In the genomic region with DNA sequence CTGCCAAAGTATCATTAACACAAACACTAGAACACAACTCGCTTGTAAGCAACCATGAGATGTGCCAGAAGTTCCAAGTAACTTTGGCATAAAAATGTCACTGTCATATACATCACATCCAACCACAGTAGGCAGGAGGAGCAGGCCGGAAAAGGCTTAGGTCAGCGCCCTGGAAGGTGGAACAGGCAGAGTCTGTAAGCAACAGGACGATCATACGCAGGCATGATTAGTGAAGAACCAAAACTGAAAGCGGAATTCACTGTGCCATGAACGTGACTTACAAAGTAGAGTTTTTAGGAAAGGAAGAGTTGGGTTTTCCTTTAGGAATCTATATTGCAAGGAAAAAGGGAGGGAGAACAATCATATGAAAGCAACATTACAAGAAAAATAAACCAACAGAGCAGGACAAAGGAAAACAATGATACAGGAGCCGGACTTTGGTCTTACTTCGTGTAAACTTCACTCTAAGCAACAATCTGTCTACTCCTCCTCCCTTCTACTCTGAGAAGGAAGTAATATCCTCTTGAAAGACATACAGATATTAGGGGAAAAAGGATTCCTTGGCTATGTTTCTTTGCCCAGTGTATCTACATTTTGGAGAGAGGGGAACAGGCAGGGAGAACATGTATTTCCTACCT, we compare ENCODE assay signal across 9 cellular contexts. TPM values are rescaled to one million over a fixed set of nuclear protein-coding genes. Genes with fewer than 3 reads are reported as not detected.
A peak's percentile ranks its signal among the peaks of the same experiment; 100 is the strongest.
DNase-seq lines count a peak whose midpoint lies in the region; ATAC-seq and TF ChIP-seq lines count a peak whose summit lies in the region.
"Had no signal": no experiment of that assay in that cellular context is flagged by ENCODE, and none has a peak within 500 bp of the region (broad histone marks: within the 10 kb centered on the region; RNA-seq: fewer than 3 reads in every experiment).

No MANE protein-coding gene starts in this region.

- H3K4me3 ChIP-seq in A673 (ENCODE audit: low read depth, low read length, poor library complexity, severe bottlenecking) (peak overlapping the region; percentile 12), esophagus squamous epithelium (peak overlapping the region in 3 of 4 donors; percentile 4 to 53 (median 10))

- H3K36me3 Mint-ChIP-seq in T-helper 17 cell (ENCODE audit: low read depth) (peaks cover 9% of the 10 kb centered on the region), natural killer cell (peaks cover 13% of the 10 kb centered on the region)

- peak; percentile 45 for ATAC-seq in T-helper 17 cell
- peak; percentile 35 to 63 (median 53) for ATAC-seq in natural killer cell
- ATAC-seq in HG02642 (IDR thresholded peaks at IDR 0.05; ENCODE audit: poor library complexity, unreplicated experiment): no peak
- no peak; the same call in 2 of the 3 replicates for ATAC-seq in SK-N-SH treated with all-trans-retinoic acid at 6 μM for 48 hours

- peak overlapping the region; percentile 64 for H3K27ac ChIP-seq in A673 (ENCODE audit: low read depth, low read length, poor library complexity, severe bottlenecking)
- peak overlapping the region; percentile 27 to 87 (median 75) for H3K27ac ChIP-seq in esophagus squamous epithelium

- DNase-seq in A673 (ENCODE audit: low spot score) (peak; percentile 63), T-helper 17 cell (no peak), esophagus squamous epithelium (lab: John Stamatoyannopoulos, UW) (no peak), natural killer cell (no peak), NCI-H226 (no peak)
- no peak for DNase-seq in NK-92 treated with Interleukin-12 subunit alpha and Interleukin-12 subunit beta, amount 100 ng/mL, for 24 hours (lab: John Stamatoyannopoulos, UW)
- DNase-seq: DND-41 had no signal

- H3K27ac Mint-ChIP-seq in T-helper 17 cell (peak overlapping the region; percentile 91), natural killer cell (peak overlapping the region; percentile 75 to 80)

- H3K36me3 ChIP-seq in A673 (ENCODE audit: insufficient read depth, low read length, poor library complexity, severe bottlenecking) (peaks cover 77% of the 10 kb centered on the region), esophagus squamous epithelium (peaks cover 19 to 95% (median 43%) of the 10 kb centered on the region in 3 donors)

- CTCF ChIA-PET in A673 (lab: Charles Lee): no interaction called here

- H3K4me1 Mint-ChIP-seq in T-helper 17 cell: peaks cover 24% of the 10 kb centered on the region
- peaks cover 29 to 32% of the 10 kb centered on the region in 2 donors for H3K4me1 Mint-ChIP-seq in natural killer cell

- TF ChIP-seq CTCF in A673 (conservative IDR thresholded peaks at IDR 0.05; ENCODE audit: low read depth, low read length): no peak
- no peak for TF ChIP-seq CTCF in esophagus squamous epithelium (IDR thresholded peaks at IDR 0.05)
- TF ChIP-seq CTCF in natural killer cell (IDR thresholded peaks at IDR 0.05): no peak

- POLR2A ChIA-PET in A673 (lab: Charles Lee; ENCODE audit: low non-redundant PET): no interaction called here

- no TSS peak for BruUV-seq in A673 (replicated peaks; lab: Mats Ljungman, UMichigan)

- intact Hi-C loops in A673 (cut with micrococcal nuclease; ENCODE audit: unreplicated experiment): no loop called here
- intact Hi-C loops in esophagus squamous epithelium (cut with DNase I): no loop called here
- intact Hi-C loops in natural killer cell (cut with micrococcal nuclease): no loop called here

- no peaks in the 10 kb centered on the region for H3K27me3 Mint-ChIP-seq in T-helper 17 cell
- H3K27me3 Mint-ChIP-seq in natural killer cell (ENCODE audit: low read depth in 2 of 2): no peaks in the 10 kb centered on the region

- no peak for TF ChIP-seq POLR2A in esophagus squamous epithelium (IDR thresholded peaks at IDR 0.05)

- H3K27me3 ChIP-seq in A673 (replicated peaks; ENCODE audit: insufficient read depth, low read depth, low read length, poor library complexity): no peaks in the 10 kb centered on the region
- no peaks in the 10 kb centered on the region for H3K27me3 ChIP-seq in esophagus squamous epithelium

- WGBS in esophagus squamous epithelium, 2 donors: 28 to 29% methylated on average over 9 of the region's 9 CpGs

- H3K9me3 ChIP-seq in A673 (ENCODE audit: low read depth, low read length, poor library complexity, severe bottlenecking): no peaks in the 10 kb centered on the region
- no peaks in the 10 kb centered on the region for H3K9me3 ChIP-seq in T-helper 17 cell (ENCODE audit: control insufficient read depth, low read length, poor library complexity, severe bottlenecking)
- no peaks in the 10 kb centered on the region for H3K9me3 ChIP-seq in esophagus squamous epithelium

- H3K4me1 ChIP-seq in A673 (ENCODE audit: insufficient read depth, low read length, poor library complexity, severe bottlenecking) (peaks cover 23% of the 10 kb centered on the region), esophagus squamous epithelium (peaks cover 3 to 33% (median 10%) of the 10 kb centered on the region in 3 donors)

- H3K4me3 Mint-ChIP-seq in T-helper 17 cell (peak overlapping the region; percentile 66), natural killer cell (peak overlapping the region; percentile 59)

- H3K9me3 Mint-ChIP-seq in natural killer cell: no peaks in the 10 kb centered on the region

TF ChIP-seq in SK-N-SH treated with all-trans-retinoic acid at 6 μM for 48 hours, 23 proteins besides CTCF, POLR2A, EP300 and RAD21:
- TF ChIP-seq RARB (CRISPR knock-in tag; IDR thresholded peaks at IDR 0.05) (no peak), ZNF565 (CRISPR knock-in tag; conservative IDR thresholded peaks at IDR 0.05; ENCODE audit: low read depth) (no peak), PPARA (CRISPR knock-in tag; IDR thresholded peaks at IDR 0.05; ENCODE audit: borderline replicate concordance) (no peak), BACH2 (CRISPR knock-in tag; IDR thresholded peaks at IDR 0.05; ENCODE audit: borderline replicate concordance) (no peak), ISL1 (CRISPR knock-in tag; IDR thresholded peaks at IDR 0.05) (no peak)
- TF ChIP-seq, protein P1, sequence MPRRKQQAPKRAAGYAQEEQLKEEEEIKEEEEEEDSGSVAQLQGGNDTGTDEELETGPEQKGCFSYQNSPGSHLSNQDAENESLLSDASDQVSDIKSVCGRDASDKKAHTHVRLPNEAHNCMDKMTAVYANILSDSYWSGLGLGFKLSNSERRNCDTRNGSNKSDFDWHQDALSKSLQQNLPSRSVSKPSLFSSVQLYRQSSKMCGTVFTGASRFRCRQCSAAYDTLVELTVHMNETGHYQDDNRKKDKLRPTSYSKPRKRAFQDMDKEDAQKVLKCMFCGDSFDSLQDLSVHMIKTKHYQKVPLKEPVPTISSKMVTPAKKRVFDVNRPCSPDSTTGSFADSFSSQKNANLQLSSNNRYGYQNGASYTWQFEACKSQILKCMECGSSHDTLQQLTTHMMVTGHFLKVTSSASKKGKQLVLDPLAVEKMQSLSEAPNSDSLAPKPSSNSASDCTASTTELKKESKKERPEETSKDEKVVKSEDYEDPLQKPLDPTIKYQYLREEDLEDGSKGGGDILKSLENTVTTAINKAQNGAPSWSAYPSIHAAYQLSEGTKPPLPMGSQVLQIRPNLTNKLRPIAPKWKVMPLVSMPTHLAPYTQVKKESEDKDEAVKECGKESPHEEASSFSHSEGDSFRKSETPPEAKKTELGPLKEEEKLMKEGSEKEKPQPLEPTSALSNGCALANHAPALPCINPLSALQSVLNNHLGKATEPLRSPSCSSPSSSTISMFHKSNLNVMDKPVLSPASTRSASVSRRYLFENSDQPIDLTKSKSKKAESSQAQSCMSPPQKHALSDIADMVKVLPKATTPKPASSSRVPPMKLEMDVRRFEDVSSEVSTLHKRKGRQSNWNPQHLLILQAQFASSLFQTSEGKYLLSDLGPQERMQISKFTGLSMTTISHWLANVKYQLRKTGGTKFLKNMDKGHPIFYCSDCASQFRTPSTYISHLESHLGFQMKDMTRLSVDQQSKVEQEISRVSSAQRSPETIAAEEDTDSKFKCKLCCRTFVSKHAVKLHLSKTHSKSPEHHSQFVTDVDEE (CRISPR knock-in tag; IDR thresholded peaks at IDR 0.05): no peak

RNA-seq across cellular contexts. Expression of gene YWHAE, which starts 52.2 kb away (rescaled TPM):
- total RNA-seq in A673 (2021) (1,404 and 1,447 TPM in 2 replicates), T-helper 17 cell (100 to 1,000 TPM; 142 to 146 TPM), esophagus squamous epithelium (100 to 1,000 TPM; 505 to 758 (median 567) TPM), natural killer cell (100 to 1,000 TPM; 116 to 134 (median 132) TPM)

Comparison
In these comparisons a context has a peak if more than half of its experiments do, and no peak if none do; other contexts are left out.
1. ATAC-seq: peak in T-helper 17 cell (single experiment) and natural killer cell (3 of 3); none in HG02642 (single experiment) and SK-N-SH treated with all-trans-retinoic acid at 6 μM for 48 hours (single experiment).